ENCODE assay signal across 8 cellular contexts in the genomic region with DNA sequence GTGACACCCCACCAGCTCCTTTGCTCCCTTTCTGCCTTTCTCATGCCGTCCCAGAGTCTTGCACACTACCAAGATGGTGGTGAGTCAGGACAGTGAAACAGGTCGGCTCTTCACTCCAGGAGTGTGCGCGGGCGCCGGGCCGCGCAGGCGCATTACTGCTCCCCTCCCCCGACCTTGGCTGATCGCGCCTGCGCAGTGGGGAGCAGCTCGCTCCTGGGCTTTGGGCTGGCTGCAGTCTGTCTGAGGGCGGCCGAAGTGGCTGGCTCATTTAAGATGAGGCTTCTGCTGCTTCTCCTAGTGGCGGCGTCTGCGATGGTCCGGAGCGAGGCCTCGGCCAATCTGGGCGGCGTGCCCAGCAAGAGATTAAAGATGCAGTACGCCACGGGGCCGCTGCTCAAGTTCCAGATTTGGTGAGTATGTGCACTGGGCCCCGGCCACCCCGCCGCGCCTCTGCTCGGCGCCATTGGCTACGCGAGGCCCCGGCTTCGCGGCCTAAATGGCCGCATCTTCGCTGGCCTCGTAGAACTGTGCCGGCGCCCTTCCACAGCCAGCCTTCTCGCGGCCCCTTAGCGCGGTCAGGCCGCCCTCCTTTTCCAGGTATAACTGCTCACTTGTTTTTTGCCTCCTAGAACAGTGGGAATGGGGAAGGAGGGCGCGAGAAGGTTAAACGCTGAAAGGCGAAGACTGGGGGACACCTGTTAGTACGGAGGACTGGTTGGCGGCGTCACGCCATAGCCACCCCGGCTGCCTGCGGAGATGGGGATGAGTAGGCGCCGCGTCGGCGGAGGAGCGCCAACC. TPM values are rescaled to one million over a fixed set of nuclear protein-coding genes. Genes with fewer than 3 reads are reported as not detected.
DNase-seq lines count a peak whose midpoint lies in the region; ATAC-seq and TF ChIP-seq lines count a peak whose summit lies in the region.

A gene with protein sequence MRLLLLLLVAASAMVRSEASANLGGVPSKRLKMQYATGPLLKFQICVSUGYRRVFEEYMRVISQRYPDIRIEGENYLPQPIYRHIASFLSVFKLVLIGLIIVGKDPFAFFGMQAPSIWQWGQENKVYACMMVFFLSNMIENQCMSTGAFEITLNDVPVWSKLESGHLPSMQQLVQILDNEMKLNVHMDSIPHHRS (plus strand): TSS at position 232 of the 798 bp plus-strand sequence. CDS start 42 bp downstream, at position 274.

- H3K27me3 Mint-ChIP-seq in activated naive CD4-positive, alpha-beta T cell treated with anti-CD3 and anti-CD28 coated beads, Interleukin-2, amount 50 U/mL, for 24 hours: no peaks in the 10 kb centered on the region

- peak within 1 kb of the TSS; percentile 99 for H3K27ac Mint-ChIP-seq in activated naive CD4-positive, alpha-beta T cell treated with anti-CD3 and anti-CD28 coated beads, Interleukin-2, amount 50 U/mL, for 24 hours

- H3K4me1 ChIP-seq in testis: peaks cover 13% of the 10 kb centered on the region

- H3K36me3 ChIP-seq in testis (ENCODE audit: low read depth, missing control alignments): no peaks in the 10 kb centered on the region

- no peaks in the 10 kb centered on the region for H3K9me3 Mint-ChIP-seq in activated naive CD4-positive, alpha-beta T cell treated with anti-CD3 and anti-CD28 coated beads, Interleukin-2, amount 50 U/mL, for 24 hours

- WGBS in testis, 2 donors: 0% methylated on average over 47 to 60 of the region's 64 CpGs

- H3K4me1 Mint-ChIP-seq in activated naive CD4-positive, alpha-beta T cell treated with anti-CD3 and anti-CD28 coated beads, Interleukin-2, amount 50 U/mL, for 24 hours: peaks cover 63% of the 10 kb centered on the region

- H3K4me3 ChIP-seq in GM08714 (ENCODE audit: low read length): peak within 1 kb of the TSS; percentile 93
- peak within 1 kb of the TSS; percentile 71 to 86 for H3K4me3 ChIP-seq in testis

- H3K9me3 ChIP-seq in testis: no peaks in the 10 kb centered on the region

- H3K4me3 Mint-ChIP-seq in activated naive CD4-positive, alpha-beta T cell treated with anti-CD3 and anti-CD28 coated beads, Interleukin-2, amount 50 U/mL, for 24 hours: peak within 1 kb of the TSS; percentile 99

- peak; percentile 78 for TF ChIP-seq POLR2A in testis (IDR thresholded peaks at IDR 0.05)

- DNase-seq in NCI-H1092 (lab: John Stamatoyannopoulos, UW): peak; percentile 90
- DNase-seq in glomerular endothelial cell (ENCODE audit: extremely low read depth, low read depth, low spot score): peak; percentile 78
- peak; percentile 85 for DNase-seq in omental fat pad (ENCODE audit: low spot score)
- DNase-seq in testis: peak; percentile 94

- H3K27ac ChIP-seq in testis: peak within 1 kb of the TSS; percentile 93 to 98

- no peaks in the 10 kb centered on the region for H3K27me3 ChIP-seq in testis

- ATAC-seq in HG02571 (IDR thresholded peaks at IDR 0.05; ENCODE audit: unreplicated experiment): peak; percentile 52
- peak; percentile 95 for ATAC-seq in SK-N-SH treated with all-trans-retinoic acid at 6 μM for 48 hours
- peak; percentile 99 for ATAC-seq in omental fat pad (ENCODE audit: low FRiP score)

- peaks cover 24% of the 10 kb centered on the region for H3K36me3 Mint-ChIP-seq in activated naive CD4-positive, alpha-beta T cell treated with anti-CD3 and anti-CD28 coated beads, Interleukin-2, amount 50 U/mL, for 24 hours

- TF ChIP-seq CTCF in omental fat pad (IDR thresholded peaks at IDR 0.05) (peak in 1 of 3 donors; percentile 22), testis (IDR thresholded peaks at IDR 0.05) (peak in 2 of 3 experiments; percentile 35 to 41)

- intact Hi-C loops in testis (cut with DNase I; ENCODE audit: low total_unique reads): no loop called here

TF ChIP-seq in SK-N-SH treated with all-trans-retinoic acid at 6 μM for 48 hours, 23 proteins besides CTCF, POLR2A, EP300 and RAD21:
- TF ChIP-seq, protein P1, sequence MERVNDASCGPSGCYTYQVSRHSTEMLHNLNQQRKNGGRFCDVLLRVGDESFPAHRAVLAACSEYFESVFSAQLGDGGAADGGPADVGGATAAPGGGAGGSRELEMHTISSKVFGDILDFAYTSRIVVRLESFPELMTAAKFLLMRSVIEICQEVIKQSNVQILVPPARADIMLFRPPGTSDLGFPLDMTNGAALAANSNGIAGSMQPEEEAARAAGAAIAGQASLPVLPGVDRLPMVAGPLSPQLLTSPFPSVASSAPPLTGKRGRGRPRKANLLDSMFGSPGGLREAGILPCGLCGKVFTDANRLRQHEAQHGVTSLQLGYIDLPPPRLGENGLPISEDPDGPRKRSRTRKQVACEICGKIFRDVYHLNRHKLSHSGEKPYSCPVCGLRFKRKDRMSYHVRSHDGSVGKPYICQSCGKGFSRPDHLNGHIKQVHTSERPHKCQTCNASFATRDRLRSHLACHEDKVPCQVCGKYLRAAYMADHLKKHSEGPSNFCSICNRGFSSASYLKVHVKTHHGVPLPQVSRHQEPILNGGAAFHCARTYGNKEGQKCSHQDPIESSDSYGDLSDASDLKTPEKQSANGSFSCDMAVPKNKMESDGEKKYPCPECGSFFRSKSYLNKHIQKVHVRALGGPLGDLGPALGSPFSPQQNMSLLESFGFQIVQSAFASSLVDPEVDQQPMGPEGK (CRISPR knock-in tag; IDR thresholded peaks at IDR 0.05; ENCODE audit: borderline replicate concordance): peak; percentile 38; the same call in 1 of the 2 replicates
- TF ChIP-seq ISL1 (CRISPR knock-in tag; IDR thresholded peaks at IDR 0.05) (no peak), GLIS3 (CRISPR knock-in tag; IDR thresholded peaks at IDR 0.05) (0 out of 2 replicates have a peak, but pooled peaks have one; percentile 55), RARB (CRISPR knock-in tag; IDR thresholded peaks at IDR 0.05) (0 out of 2 replicates have a peak, but pooled peaks have one; percentile 13)
- TF ChIP-seq, protein P2, sequence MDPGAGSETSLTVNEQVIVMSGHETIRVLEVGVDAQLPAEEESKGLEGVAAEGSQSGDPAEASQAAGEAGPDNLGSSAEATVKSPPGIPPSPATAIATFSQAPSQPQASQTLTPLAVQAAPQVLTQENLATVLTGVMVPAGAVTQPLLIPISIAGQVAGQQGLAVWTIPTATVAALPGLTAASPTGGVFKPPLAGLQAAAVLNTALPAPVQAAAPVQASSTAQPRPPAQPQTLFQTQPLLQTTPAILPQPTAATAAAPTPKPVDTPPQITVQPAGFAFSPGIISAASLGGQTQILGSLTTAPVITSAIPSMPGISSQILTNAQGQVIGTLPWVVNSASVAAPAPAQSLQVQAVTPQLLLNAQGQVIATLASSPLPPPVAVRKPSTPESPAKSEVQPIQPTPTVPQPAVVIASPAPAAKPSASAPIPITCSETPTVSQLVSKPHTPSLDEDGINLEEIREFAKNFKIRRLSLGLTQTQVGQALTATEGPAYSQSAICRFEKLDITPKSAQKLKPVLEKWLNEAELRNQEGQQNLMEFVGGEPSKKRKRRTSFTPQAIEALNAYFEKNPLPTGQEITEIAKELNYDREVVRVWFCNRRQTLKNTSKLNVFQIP (CRISPR knock-in tag; IDR thresholded peaks at IDR 0.05; ENCODE audit: borderline replicate concordance, low read depth): peak; percentile 90; the same call in 1 of the 2 replicates
- TF ChIP-seq, protein P3, sequence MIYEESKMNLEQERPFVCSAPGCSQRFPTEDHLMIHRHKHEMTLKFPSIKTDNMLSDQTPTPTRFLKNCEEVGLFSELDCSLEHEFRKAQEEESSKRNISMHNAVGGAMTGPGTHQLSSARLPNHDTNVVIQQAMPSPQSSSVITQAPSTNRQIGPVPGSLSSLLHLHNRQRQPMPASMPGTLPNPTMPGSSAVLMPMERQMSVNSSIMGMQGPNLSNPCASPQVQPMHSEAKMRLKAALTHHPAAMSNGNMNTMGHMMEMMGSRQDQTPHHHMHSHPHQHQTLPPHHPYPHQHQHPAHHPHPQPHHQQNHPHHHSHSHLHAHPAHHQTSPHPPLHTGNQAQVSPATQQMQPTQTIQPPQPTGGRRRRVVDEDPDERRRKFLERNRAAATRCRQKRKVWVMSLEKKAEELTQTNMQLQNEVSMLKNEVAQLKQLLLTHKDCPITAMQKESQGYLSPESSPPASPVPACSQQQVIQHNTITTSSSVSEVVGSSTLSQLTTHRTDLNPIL (CRISPR knock-in tag; IDR thresholded peaks at IDR 0.05; ENCODE audit: low read depth): no peak

RNA-seq across cellular contexts. Expression of the gene that starts here (rescaled TPM):
- total RNA-seq in glomerular endothelial cell (130 and 133 TPM in 2 replicates), omental fat pad (100 to 1,000 TPM; 107 to 164 (median 142) TPM), testis (100 to 1,000 TPM; 135 to 190 TPM)
- polyA plus RNA-seq in testis (ENCODE audit: insufficient read depth, low read depth, low replicate concordance): 118 TPM

Comparison
In these comparisons a context has a peak if more than half of its experiments do, and no peak if none do; other contexts are left out.
1. Peak in every context shown above with its lines: DNase-seq, ATAC-seq, H3K4me3 ChIP-seq and H3K27ac ChIP-seq.